Comparison of ENCODE assay signal across 1 cellular context in the genomic region with DNA sequence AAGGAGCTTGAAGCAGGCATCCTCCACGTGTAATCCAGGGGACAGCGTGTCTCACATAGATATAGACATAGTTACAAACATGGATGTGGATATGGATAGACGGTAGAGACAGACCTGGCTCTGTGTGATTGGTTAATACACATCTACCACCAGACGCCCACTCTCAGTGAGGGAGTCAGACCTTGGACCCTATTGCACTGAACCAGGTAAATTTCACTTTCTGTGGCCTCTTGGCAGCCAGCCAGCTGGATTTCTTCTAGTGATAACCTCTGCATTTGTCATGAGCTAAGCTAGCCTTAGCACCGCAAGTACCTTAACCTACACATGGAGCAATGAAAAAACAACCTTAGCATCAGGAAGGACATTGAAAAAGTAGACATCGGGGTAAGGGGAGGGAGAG.
TF ChIP-seq lines count a peak whose summit lies in the region.

No MANE protein-coding gene starts in this region.

TF ChIP-seq in HepG2, 621 proteins besides CTCF, POLR2A, EP300 and RAD21 (continued from another document):
- TF ChIP-seq, protein P1, sequence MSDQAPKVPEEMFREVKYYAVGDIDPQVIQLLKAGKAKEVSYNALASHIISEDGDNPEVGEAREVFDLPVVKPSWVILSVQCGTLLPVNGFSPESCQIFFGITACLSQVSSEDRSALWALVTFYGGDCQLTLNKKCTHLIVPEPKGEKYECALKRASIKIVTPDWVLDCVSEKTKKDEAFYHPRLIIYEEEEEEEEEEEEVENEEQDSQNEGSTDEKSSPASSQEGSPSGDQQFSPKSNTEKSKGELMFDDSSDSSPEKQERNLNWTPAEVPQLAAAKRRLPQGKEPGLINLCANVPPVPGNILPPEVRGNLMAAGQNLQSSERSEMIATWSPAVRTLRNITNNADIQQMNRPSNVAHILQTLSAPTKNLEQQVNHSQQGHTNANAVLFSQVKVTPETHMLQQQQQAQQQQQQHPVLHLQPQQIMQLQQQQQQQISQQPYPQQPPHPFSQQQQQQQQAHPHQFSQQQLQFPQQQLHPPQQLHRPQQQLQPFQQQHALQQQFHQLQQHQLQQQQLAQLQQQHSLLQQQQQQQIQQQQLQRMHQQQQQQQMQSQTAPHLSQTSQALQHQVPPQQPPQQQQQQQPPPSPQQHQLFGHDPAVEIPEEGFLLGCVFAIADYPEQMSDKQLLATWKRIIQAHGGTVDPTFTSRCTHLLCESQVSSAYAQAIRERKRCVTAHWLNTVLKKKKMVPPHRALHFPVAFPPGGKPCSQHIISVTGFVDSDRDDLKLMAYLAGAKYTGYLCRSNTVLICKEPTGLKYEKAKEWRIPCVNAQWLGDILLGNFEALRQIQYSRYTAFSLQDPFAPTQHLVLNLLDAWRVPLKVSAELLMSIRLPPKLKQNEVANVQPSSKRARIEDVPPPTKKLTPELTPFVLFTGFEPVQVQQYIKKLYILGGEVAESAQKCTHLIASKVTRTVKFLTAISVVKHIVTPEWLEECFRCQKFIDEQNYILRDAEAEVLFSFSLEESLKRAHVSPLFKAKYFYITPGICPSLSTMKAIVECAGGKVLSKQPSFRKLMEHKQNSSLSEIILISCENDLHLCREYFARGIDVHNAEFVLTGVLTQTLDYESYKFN (CRISPR knock-in tag; conservative IDR thresholded peaks at IDR 0.05), result peak; percentile 74
- TF ChIP-seq BORCS8-MEF2B (CRISPR knock-in tag; IDR thresholded peaks at IDR 0.05) (no peak), HNF4A (CRISPR knock-in tag; IDR thresholded peaks at IDR 0.05) (peak; percentile 82), ZNF614 (CRISPR knock-in tag; IDR thresholded peaks at IDR 0.05; ENCODE audit: borderline replicate concordance) (0 out of 2 replicates have a peak, but pooled peaks have one; percentile 55), NCOA2 (CRISPR knock-in tag; IDR thresholded peaks at IDR 0.05) (peak; percentile 53), CEBPG (CRISPR knock-in tag; IDR thresholded peaks at IDR 0.05) (peak; percentile 57), TRIM24 (CRISPR knock-in tag; IDR thresholded peaks at IDR 0.05) (no peak), ZNF788 (CRISPR knock-in tag; IDR thresholded peaks at IDR 0.05; ENCODE audit: borderline replicate concordance) (peak; percentile 31; the same call in 1 of the 2 replicates), ESRRA (CRISPR knock-in tag; IDR thresholded peaks at IDR 0.05; ENCODE audit: low read depth) (0 out of 2 replicates have a peak, but pooled peaks have one; percentile 29), BCL6 (CRISPR knock-in tag; IDR thresholded peaks at IDR 0.05) (peak; percentile 46; the same call in 1 of the 2 replicates)
- TF ChIP-seq, protein P2, sequence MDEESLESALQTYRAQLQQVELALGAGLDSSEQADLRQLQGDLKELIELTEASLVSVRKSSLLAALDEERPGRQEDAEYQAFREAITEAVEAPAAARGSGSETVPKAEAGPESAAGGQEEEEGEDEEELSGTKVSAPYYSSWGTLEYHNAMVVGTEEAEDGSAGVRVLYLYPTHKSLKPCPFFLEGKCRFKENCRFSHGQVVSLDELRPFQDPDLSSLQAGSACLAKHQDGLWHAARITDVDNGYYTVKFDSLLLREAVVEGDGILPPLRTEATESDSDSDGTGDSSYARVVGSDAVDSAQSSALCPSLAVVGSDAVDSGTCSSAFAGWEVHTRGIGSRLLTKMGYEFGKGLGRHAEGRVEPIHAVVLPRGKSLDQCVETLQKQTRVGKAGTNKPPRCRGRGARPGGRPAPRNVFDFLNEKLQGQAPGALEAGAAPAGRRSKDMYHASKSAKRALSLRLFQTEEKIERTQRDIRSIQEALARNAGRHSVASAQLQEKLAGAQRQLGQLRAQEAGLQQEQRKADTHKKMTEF (CRISPR knock-in tag; IDR thresholded peaks at IDR 0.05), result peak; percentile 29; the same call in 1 of the 2 replicates
